ENCODE assay signal across 8 cellular contexts in the genomic region with DNA sequence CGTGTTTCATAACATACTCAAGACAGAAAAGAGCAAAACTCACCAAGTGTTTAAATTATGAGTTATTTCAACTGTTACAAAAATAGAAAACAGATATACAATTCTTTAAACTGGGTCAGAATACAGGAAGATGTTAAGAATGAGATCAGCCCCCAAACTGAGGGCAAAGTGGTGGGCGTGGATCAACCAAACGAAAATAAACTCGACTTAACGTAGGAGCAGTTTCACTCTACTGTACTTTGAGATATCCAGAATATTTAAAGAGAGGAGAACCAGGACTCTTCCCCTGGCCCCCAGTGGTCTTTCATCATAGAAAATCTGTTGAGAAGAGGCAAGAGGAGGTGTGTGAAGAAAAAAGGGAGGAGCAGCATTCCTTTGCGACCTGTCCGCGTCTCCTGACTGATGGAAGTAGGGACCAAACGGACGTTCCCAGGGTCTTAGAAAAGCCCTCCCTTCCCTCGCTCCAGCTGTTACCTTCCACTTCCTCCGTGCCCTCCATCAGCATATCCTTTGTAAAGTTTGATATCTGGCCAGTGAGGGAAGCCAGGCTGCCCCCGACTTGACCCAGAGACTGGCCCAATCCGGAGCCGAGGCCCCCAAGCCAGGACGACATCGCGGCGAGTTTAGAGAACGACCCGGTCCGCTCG. TPM values are rescaled to one million over a fixed set of nuclear protein-coding genes. Genes with fewer than 3 reads are reported as not detected.
DNase-seq lines count a peak whose midpoint lies in the region; ATAC-seq and TF ChIP-seq lines count a peak whose summit lies in the region.

No MANE protein-coding gene starts in this region.

- intact Hi-C loops in colonic mucosa (cut with DNase I) (no loop called here), right lobe of liver (cut with DNase I) (no loop called here)

- peak; percentile 52 to 58 (median 54) for ATAC-seq in right lobe of liver
- ATAC-seq in stimulated activated naive CD8-positive, alpha-beta T cell treated with anti-CD3 and anti-CD28 coated beads, Interleukin-15, Interleukin-2, amounts not matched to agents 100 U/mL and 50 U/mL, for 24 hours: peak; percentile 4

- CTCF ChIA-PET in SK-N-SH (lab: Yijun Ruan, JAX): interaction anchor here (1.2 to 1.7 kb wide), 3 partner anchors 67 to 390 kb away, joined by 3 to 4 read pairs (median 3); partner anchors contain the start of gene ATXN3

- peak overlapping the region; percentile 86 for H2AFZ ChIP-seq in GM23248
- H2AFZ ChIP-seq in SK-N-SH (ENCODE audit: low read depth): peak overlapping the region; percentile 80

- peaks cover 75% of the 10 kb centered on the region for H3K79me2 ChIP-seq in GM23248 (ENCODE audit: insufficient read depth)
- peaks cover 68% of the 10 kb centered on the region for H3K79me2 ChIP-seq in SK-N-SH (ENCODE audit: insufficient read depth)

- H3K9me2 ChIP-seq in GM23248 (ENCODE audit: insufficient read depth): no peaks in the 10 kb centered on the region
- H3K9me2 ChIP-seq in SK-N-SH: no peaks in the 10 kb centered on the region

- H3K9me3 ChIP-seq in GM23248 (ENCODE audit: low read depth) (no peaks in the 10 kb centered on the region), SK-N-SH (no peaks in the 10 kb centered on the region), colonic mucosa (no peaks in the 10 kb centered on the region), right lobe of liver (no peaks in the 10 kb centered on the region)

- TF ChIP-seq CTCF in SK-N-SH (IDR thresholded peaks at IDR 0.05): no peak
- no peak for TF ChIP-seq CTCF in colonic mucosa (IDR thresholded peaks at IDR 0.05)
- TF ChIP-seq CTCF in right lobe of liver (IDR thresholded peaks at IDR 0.05): no peak

- 1% methylated on average over 22 to 23 of the region's 23 CpGs for WGBS in GM23248 (ENCODE audit: low coverage in 1 of 2, low lambda C conversion rate in 2 of 2, missing lambda C conversion rate in 2 of 2), 2 experiments
- under 1% methylated on average over 22 of the region's 23 CpGs for WGBS in SK-N-SH (ENCODE audit: low lambda C conversion rate)
- 0% methylated on average over 17 of the region's 23 CpGs for WGBS in right lobe of liver (ENCODE audit: insufficient coverage, low coverage, low lambda C conversion rate, missing lambda C conversion rate)

- H3K27ac ChIP-seq in GM23248 (peak overlapping the region; percentile 99), SK-N-SH (ENCODE audit: low read depth in 2 of 2, low read length in 1 of 2) (peak overlapping the region; percentile 96), colonic mucosa (peak overlapping the region; percentile 85), right lobe of liver (peak overlapping the region; percentile 94 to 98 (median 97))

- H3K4me2 ChIP-seq in GM23248 (ENCODE audit: unreplicated experiment) (peak overlapping the region; percentile 96), SK-N-SH (peak overlapping the region; percentile 95)

- H3F3A ChIP-seq in GM23248 (ENCODE audit: insufficient read depth) (peaks cover 20% of the 10 kb centered on the region), SK-N-SH (replicated peaks; ENCODE audit: insufficient read depth) (peaks cover 8% of the 10 kb centered on the region)

- in situ Hi-C loops in G401 (cut with HindIII; ENCODE audit: low sequenced_read_pairs) (no loop called here), GM23248 (cut with MboI) (no loop called here)

- POLR2A ChIA-PET in SK-N-SH (lab: Yijun Ruan, JAX): interaction anchor here (0.7 to 2.2 kb wide), 5 partner anchors 17 to 82 kb away, joined by 3 to 13 read pairs (median 5); partner anchors contain the start of genes ATXN3, CPSF2 and NDUFB1

- H3K36me3 ChIP-seq in GM23248 (ENCODE audit: low read depth): no peaks in the 10 kb centered on the region
- H3K36me3 ChIP-seq in SK-N-SH (replicated peaks in 1 of 2; ENCODE audit: control insufficient read depth in 1 of 2, insufficient read depth in 2 of 2, low read length in 1 of 2): peaks cover 0 to 13% of the 10 kb centered on the region in 2 experiments
- no peaks in the 10 kb centered on the region for H3K36me3 ChIP-seq in colonic mucosa
- H3K36me3 ChIP-seq in right lobe of liver: no peaks in the 10 kb centered on the region

- H3K4me3 ChIP-seq in GM23248 (peak overlapping the region; percentile 93), SK-N-SH (ENCODE audit: low read depth in 2 of 2, low read length in 1 of 2) (peak overlapping the region; percentile 83 to 92), colonic mucosa (peak overlapping the region; percentile 69), right lobe of liver (peak overlapping the region; percentile 86 to 93 (median 89))

- no peak for TF ChIP-seq RAD21 in SK-N-SH (IDR thresholded peaks at IDR 0.05; ENCODE audit: low read length)

- H4K20me1 ChIP-seq in GM23248 (ENCODE audit: insufficient read depth): no peaks in the 10 kb centered on the region
- H4K20me1 ChIP-seq in SK-N-SH (ENCODE audit: insufficient read depth): peaks cover 28% of the 10 kb centered on the region

- H3K4me1 ChIP-seq in GM23248 (ENCODE audit: insufficient read depth) (peaks cover 29% of the 10 kb centered on the region), SK-N-SH (ENCODE audit: control insufficient read depth in 1 of 2, insufficient read depth in 2 of 2, low read depth in 1 of 2, low read length in 1 of 2) (peaks cover 7 to 12% of the 10 kb centered on the region in 2 experiments; a peak in 3 of 4 replicates), colonic mucosa (peaks cover 19% of the 10 kb centered on the region), right lobe of liver (peaks cover 0 to 30% (median 14%) of the 10 kb centered on the region in 4 donors)

- no peaks in the 10 kb centered on the region for H3K27me3 ChIP-seq in GM23248 (replicated peaks; ENCODE audit: insufficient read depth)
- H3K27me3 ChIP-seq in SK-N-SH (ENCODE audit: insufficient read depth): no peaks in the 10 kb centered on the region
- H3K27me3 ChIP-seq in colonic mucosa: no peaks in the 10 kb centered on the region
- no peaks in the 10 kb centered on the region for H3K27me3 ChIP-seq in right lobe of liver

- no peak for TF ChIP-seq POLR2A in right lobe of liver (IDR thresholded peaks at IDR 0.05)

- TF ChIP-seq EP300 in SK-N-SH (IDR thresholded peaks at IDR 0.05; ENCODE audit: borderline replicate concordance in 1 of 2, low read depth in 1 of 2, low read length in 1 of 2): no peak

- DNase-seq in G401 (ENCODE audit: low spot score) (peak; percentile 65), GM23248 (peak; percentile 77), LHCN-M2 (ENCODE audit: low read depth) (peak; percentile 77), SK-N-SH (peak; percentile 65), colonic mucosa (peak; percentile 63), right lobe of liver (peak in 2 of 3 donors; percentile 56), NCI-H1436 treated with DMSO at 0.1 percent for 48 hours (lab: John Stamatoyannopoulos, UW) (no peak)
- peak; percentile 52 for DNase-seq in stimulated activated naive CD8-positive, alpha-beta T cell treated with anti-CD3 and anti-CD28 coated beads, Interleukin-15, Interleukin-2, amounts not matched to agents 100 U/mL and 50 U/mL, for 24 hours

- H3K9ac ChIP-seq in GM23248 (peak overlapping the region; percentile 100), SK-N-SH (peak overlapping the region; percentile 94), colonic mucosa (ENCODE audit: low read depth in 2 of 2, low read length in 2 of 2) (peak overlapping the region; percentile 85 to 98)

TF ChIP-seq in SK-N-SH, 30 proteins besides CTCF, POLR2A, EP300 and RAD21 (continues in another document):
- TF ChIP-seq FOXM1 (IDR thresholded peaks at IDR 0.05; ENCODE audit: low read depth) (no peak), JUND (IDR thresholded peaks at IDR 0.05) (no peak), RCOR1 (IDR thresholded peaks at IDR 0.05; ENCODE audit: low read length) (no peak), MXI1 (IDR thresholded peaks at IDR 0.05; ENCODE audit: low read depth, low read length) (no peak)
- TF ChIP-seq, protein P1, sequence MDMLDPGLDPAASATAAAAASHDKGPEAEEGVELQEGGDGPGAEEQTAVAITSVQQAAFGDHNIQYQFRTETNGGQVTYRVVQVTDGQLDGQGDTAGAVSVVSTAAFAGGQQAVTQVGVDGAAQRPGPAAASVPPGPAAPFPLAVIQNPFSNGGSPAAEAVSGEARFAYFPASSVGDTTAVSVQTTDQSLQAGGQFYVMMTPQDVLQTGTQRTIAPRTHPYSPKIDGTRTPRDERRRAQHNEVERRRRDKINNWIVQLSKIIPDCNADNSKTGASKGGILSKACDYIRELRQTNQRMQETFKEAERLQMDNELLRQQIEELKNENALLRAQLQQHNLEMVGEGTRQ (IDR thresholded peaks at IDR 0.05; ENCODE audit: borderline replicate concordance, low read depth, low read length): no peak
- TF ChIP-seq, protein P2, sequence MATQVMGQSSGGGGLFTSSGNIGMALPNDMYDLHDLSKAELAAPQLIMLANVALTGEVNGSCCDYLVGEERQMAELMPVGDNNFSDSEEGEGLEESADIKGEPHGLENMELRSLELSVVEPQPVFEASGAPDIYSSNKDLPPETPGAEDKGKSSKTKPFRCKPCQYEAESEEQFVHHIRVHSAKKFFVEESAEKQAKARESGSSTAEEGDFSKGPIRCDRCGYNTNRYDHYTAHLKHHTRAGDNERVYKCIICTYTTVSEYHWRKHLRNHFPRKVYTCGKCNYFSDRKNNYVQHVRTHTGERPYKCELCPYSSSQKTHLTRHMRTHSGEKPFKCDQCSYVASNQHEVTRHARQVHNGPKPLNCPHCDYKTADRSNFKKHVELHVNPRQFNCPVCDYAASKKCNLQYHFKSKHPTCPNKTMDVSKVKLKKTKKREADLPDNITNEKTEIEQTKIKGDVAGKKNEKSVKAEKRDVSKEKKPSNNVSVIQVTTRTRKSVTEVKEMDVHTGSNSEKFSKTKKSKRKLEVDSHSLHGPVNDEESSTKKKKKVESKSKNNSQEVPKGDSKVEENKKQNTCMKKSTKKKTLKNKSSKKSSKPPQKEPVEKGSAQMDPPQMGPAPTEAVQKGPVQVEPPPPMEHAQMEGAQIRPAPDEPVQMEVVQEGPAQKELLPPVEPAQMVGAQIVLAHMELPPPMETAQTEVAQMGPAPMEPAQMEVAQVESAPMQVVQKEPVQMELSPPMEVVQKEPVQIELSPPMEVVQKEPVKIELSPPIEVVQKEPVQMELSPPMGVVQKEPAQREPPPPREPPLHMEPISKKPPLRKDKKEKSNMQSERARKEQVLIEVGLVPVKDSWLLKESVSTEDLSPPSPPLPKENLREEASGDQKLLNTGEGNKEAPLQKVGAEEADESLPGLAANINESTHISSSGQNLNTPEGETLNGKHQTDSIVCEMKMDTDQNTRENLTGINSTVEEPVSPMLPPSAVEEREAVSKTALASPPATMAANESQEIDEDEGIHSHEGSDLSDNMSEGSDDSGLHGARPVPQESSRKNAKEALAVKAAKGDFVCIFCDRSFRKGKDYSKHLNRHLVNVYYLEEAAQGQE (IDR thresholded peaks at IDR 0.05; ENCODE audit: low read depth, low read length): no peak

RNA-seq across cellular contexts. Expression of gene TRIP11, which starts 0.7 kb away (rescaled TPM):
- total RNA-seq in G401 (2014; rRNA removed; shearing (Covaris generic)): 8.8 and 12.4 TPM in 2 replicates
- 24.1 and 27.4 TPM in 2 replicates for total RNA-seq in GM23248 (2014; rRNA removed; shearing (Covaris generic))
- 65.4 and 69.5 TPM in 2 replicates for polyA plus RNA-seq in GM23248 (2016; fragmentation: Nextera tagmentation; extraction: Ambion mirVana)
- 23.0 and 35.2 TPM in 2 replicates for total RNA-seq in LHCN-M2 (2014; rRNA removed)
- 6.3 TPM for polyA plus RNA-seq in LHCN-M2 (2012)
- polyA plus RNA-seq in SK-N-SH (2012; rRNA removed): 4.6 and 7.2 TPM in 2 replicates
- 7.1 and 7.7 TPM in 2 replicates for polyA plus RNA-seq in SK-N-SH (2012; cell fraction: cytosol; rRNA removed)
- polyA plus RNA-seq in SK-N-SH (2012; cell fraction: nucleus; rRNA removed): 2.8 and 5.8 TPM in 2 replicates
- total RNA-seq in colonic mucosa: 10 to 100 TPM; 53.8 to 56.3 TPM
- total RNA-seq in right lobe of liver: 10 to 100 TPM; 18.4 to 36.1 (median 33.2) TPM
